ENCODE assay signal across 11 cellular contexts in genomic region chr12:50241178-50241577, GRCh38. TPM values are rescaled to one million over a fixed set of nuclear protein-coding genes. Genes with fewer than 3 reads are reported as not detected.
DNase-seq lines count a peak whose midpoint lies in the region; ATAC-seq and TF ChIP-seq lines count a peak whose summit lies in the region.
"Had no signal": no experiment of that assay in that cellular context is flagged by ENCODE, and none has a peak within 500 bp of the region (broad histone marks: within the 10 kb centered on the region; RNA-seq: fewer than 3 reads in every experiment).

No MANE protein-coding gene starts in this region.

- DNase-seq in Calu3: no peak
- DNase-seq in M059J (ENCODE audit: low read depth): peak; percentile 48
- DNase-seq in colonic mucosa: no peak
- DNase-seq in prostate gland (ENCODE audit: low spot score): no peak
- no peak for DNase-seq in DMS 273 (lab: John Stamatoyannopoulos, UW; ENCODE audit: unreplicated experiment)
- DNase-seq in T-helper 1 cell: no peak
- no peak for DNase-seq in type B pancreatic cell (ENCODE audit: extremely low spot score, unreplicated experiment)
- DNase-seq: activated CD4-positive, alpha-beta T cell treated with anti-CD3 and anti-CD28 coated beads for 48 hours; activated naive CD4-positive, alpha-beta T cell treated with anti-CD3 and anti-CD28 coated beads, Interleukin-2, amount 50 U/mL, for 16 hours; RPMI8226 had no signal

- intact Hi-C loops in Calu3 (cut with micrococcal nuclease; ENCODE audit: unreplicated experiment) (no loop called here), colonic mucosa (cut with DNase I) (no loop called here), prostate gland (cut with DNase I) (no loop called here)

- 33% methylated on average over 1 of the region's 1 CpG for WGBS in prostate gland

- H3K36me3 Mint-ChIP-seq in Calu3 (ENCODE audit: insufficient read depth, unreplicated experiment) (peaks cover 15% of the 10 kb centered on the region), type B pancreatic cell (peaks cover 10% of the 10 kb centered on the region)

- peak overlapping the region in 1 of 2 donors; percentile 57 for H3K9ac ChIP-seq in colonic mucosa (ENCODE audit: low read depth in 2 of 2, low read length in 2 of 2)

- no peak overlapping the region for H3K4me3 Mint-ChIP-seq in Calu3 (ENCODE audit: low read depth, unreplicated experiment)
- no peak overlapping the region for H3K4me3 Mint-ChIP-seq in type B pancreatic cell

- H3K4me3 ChIP-seq in colonic mucosa (no peak overlapping the region), prostate gland (no peak overlapping the region)

- H3K9me3 ChIP-seq in colonic mucosa (no peaks in the 10 kb centered on the region), prostate gland (no peaks in the 10 kb centered on the region)

- ATAC-seq in HG02571 (IDR thresholded peaks at IDR 0.05; ENCODE audit: unreplicated experiment): no peak

- TF ChIP-seq CTCF in Calu3 (IDR thresholded peaks at IDR 0.05; ENCODE audit: unreplicated experiment) (no peak), colonic mucosa (IDR thresholded peaks at IDR 0.05) (no peak), prostate gland (IDR thresholded peaks at IDR 0.05) (no peak), type B pancreatic cell (conservative IDR thresholded peaks at IDR 0.05) (no peak)

- peaks cover 57% of the 10 kb centered on the region for H3K4me1 Mint-ChIP-seq in Calu3 (ENCODE audit: low read depth, unreplicated experiment)
- peaks cover 23% of the 10 kb centered on the region for H3K4me1 Mint-ChIP-seq in type B pancreatic cell (ENCODE audit: unreplicated experiment)

- H3K27ac Mint-ChIP-seq in Calu3 (ENCODE audit: unreplicated experiment) (peak overlapping the region; percentile 16), type B pancreatic cell (no peak overlapping the region)

- TF ChIP-seq POLR2A in prostate gland (IDR thresholded peaks at IDR 0.05): no peak

- no TSS peak for BruUV-seq in Calu3 (replicated peaks; lab: Mats Ljungman, UMichigan)

- no peaks in the 10 kb centered on the region for H3K27me3 Mint-ChIP-seq in Calu3 (ENCODE audit: unreplicated experiment)
- H3K27me3 Mint-ChIP-seq in type B pancreatic cell: no peaks in the 10 kb centered on the region

- H3K27ac ChIP-seq in colonic mucosa: peak overlapping the region; percentile 87
- peak overlapping the region; percentile 60 to 70 for H3K27ac ChIP-seq in prostate gland

- CTCF ChIA-PET in Calu3 (lab: Charles Lee): interaction anchor here (1.3 to 1.5 kb wide), 3 partner anchors 9 to 20 kb away, joined by 6 to 8 read pairs (median 7); no protein-coding TSS in a partner anchor

- no peaks in the 10 kb centered on the region for H3K4me1 ChIP-seq in colonic mucosa
- H3K4me1 ChIP-seq in prostate gland (replicated peaks): no peaks in the 10 kb centered on the region

- H3K36me3 ChIP-seq in colonic mucosa (no peaks in the 10 kb centered on the region), prostate gland (no peaks in the 10 kb centered on the region)

- no peaks in the 10 kb centered on the region for H3K9me3 Mint-ChIP-seq in Calu3 (ENCODE audit: low read depth, unreplicated experiment)
- H3K9me3 Mint-ChIP-seq in type B pancreatic cell: no peaks in the 10 kb centered on the region

- H3K27me3 ChIP-seq in colonic mucosa: no peaks in the 10 kb centered on the region
- H3K27me3 ChIP-seq in prostate gland (replicated peaks; ENCODE audit: insufficient read depth): no peaks in the 10 kb centered on the region

RNA-seq across cellular contexts. Expression of gene LIMA1, which starts 42.1 kb away (rescaled TPM):
- total RNA-seq in Calu3 (2022) (48.9 and 67.6 TPM in 2 replicates), colonic mucosa (100 to 1,000 TPM; 228 to 385 TPM), prostate gland (10 to 100 TPM; 66.7 to 94.2 TPM), type B pancreatic cell (ENCODE audit: low replicate concordance) (54.4 and 91.9 TPM in 2 replicates)
- total RNA-seq in M059J (2014; rRNA removed; shearing (Covaris generic)): 199 and 240 TPM in 2 replicates
